ENCODE assay signal across 9 cellular contexts in the genomic region with DNA sequence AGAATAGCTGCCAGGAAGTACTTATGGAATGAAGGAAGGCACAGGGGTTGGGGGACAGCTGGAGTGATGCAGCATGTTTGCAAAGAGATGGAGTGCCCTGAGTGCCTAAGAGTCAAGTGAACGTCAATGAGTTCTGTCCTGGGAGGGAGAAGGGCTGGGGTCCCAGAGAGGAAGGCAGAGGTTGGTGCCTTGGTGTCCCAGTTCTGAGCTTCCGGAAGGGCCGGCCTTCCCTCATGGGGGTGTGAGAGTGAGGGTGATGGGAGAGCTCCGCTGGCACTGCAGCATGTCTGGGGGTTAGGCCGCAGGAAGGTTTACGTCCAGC. TPM values are rescaled to one million over a fixed set of nuclear protein-coding genes. Genes with fewer than 3 reads are reported as not detected.
DNase-seq lines count a peak whose midpoint lies in the region; ATAC-seq and TF ChIP-seq lines count a peak whose summit lies in the region.
"Had no signal": no experiment of that assay in that cellular context is flagged by ENCODE, and none has a peak within 500 bp of the region (broad histone marks: within the 10 kb centered on the region; RNA-seq: fewer than 3 reads in every experiment).

No MANE protein-coding gene starts in this region.

- peak overlapping the region in 9 of 12 donors; percentile 5 to 99 (median 93) for H3K27ac ChIP-seq in heart left ventricle
- peak overlapping the region; percentile 48 for H3K27ac ChIP-seq in lower lobe of right lung
- peak overlapping the region in 3 of 4 donors; percentile 58 to 85 (median 80) for H3K27ac ChIP-seq in upper lobe of left lung

- H3K27me3 Mint-ChIP-seq in activated T-helper 2 cell treated with anti-CD3 and anti-CD28 coated beads, Interferon-gamma antibody, Interleukin-2, Interleukin-4, amounts not matched to agents 10 μg/mL and 5 μg/mL and 100 μg/mL, durations not matched to agents 14 hours and 24 hours and 36 hours (ENCODE audit: low read depth), result peaks cover 28% of the 10 kb centered on the region
- H3K27me3 Mint-ChIP-seq in nephron progenitor cell (ENCODE audit: low read depth, poor library complexity), result peaks cover 56% of the 10 kb centered on the region

- peak overlapping the region; percentile 90 for H3K4me3 Mint-ChIP-seq in activated T-helper 2 cell treated with anti-CD3 and anti-CD28 coated beads, Interferon-gamma antibody, Interleukin-2, Interleukin-4, amounts not matched to agents 10 μg/mL and 5 μg/mL and 100 μg/mL, durations not matched to agents 14 hours and 24 hours and 36 hours (ENCODE audit: low read depth)
- no peak overlapping the region for H3K4me3 Mint-ChIP-seq in nephron progenitor cell

- H3K27me3 ChIP-seq in heart left ventricle (peaks cover 0 to 24% (median 0%) of the 10 kb centered on the region in 9 donors), lower lobe of right lung (ENCODE audit: low read depth) (peaks cover 19% of the 10 kb centered on the region), upper lobe of left lung (peaks cover 0 to 16% (median 2%) of the 10 kb centered on the region in 4 donors)

- no peaks in the 10 kb centered on the region for H3K36me3 ChIP-seq in heart left ventricle
- no peaks in the 10 kb centered on the region for H3K36me3 ChIP-seq in lower lobe of right lung
- no peaks in the 10 kb centered on the region for H3K36me3 ChIP-seq in upper lobe of left lung

- WGBS in heart left ventricle, 4 donors, result 17 to 23% (median 20%) methylated on average over 6 of the region's 6 CpGs
- WGBS in upper lobe of left lung, 2 donors, result 19 to 25% methylated on average over 6 of the region's 6 CpGs

- ATAC-seq in heart left ventricle, result no peak
- ATAC-seq in lower lobe of right lung, result no peak
- no peak for ATAC-seq in upper lobe of left lung (ENCODE audit: low FRiP score in 2 of 2)

- H3K9me3 ChIP-seq in heart left ventricle, result no peaks in the 10 kb centered on the region
- H3K9me3 ChIP-seq in lower lobe of right lung, result no peaks in the 10 kb centered on the region
- H3K9me3 ChIP-seq in upper lobe of left lung, result no peaks in the 10 kb centered on the region

- intact Hi-C loops in heart left ventricle (cut with DNase I) (loop anchor here in 7 of 10 donors (1.0 to 10.0 kb wide), 4 partner anchors 19 to 277 kb away; no protein-coding TSS in a partner anchor), cardiac septum (cut with DNase I) (loop anchor here (5.0 kb wide), 1 partner anchor 77 kb away; no protein-coding TSS in a partner anchor), lower lobe of right lung (cut with DNase I) (no loop called here)
- intact Hi-C loops in activated T-helper 2 cell treated with anti-CD3 and anti-CD28 coated beads, Interferon-gamma antibody, Interleukin-2, Interleukin-4, amounts not matched to agents 10 μg/mL and 5 μg/mL and 100 μg/mL, durations not matched to agents 14 hours and 24 hours and 36 hours (cut with micrococcal nuclease), result no loop called here

- peaks cover 24 to 78% (median 64%) of the 10 kb centered on the region in 12 donors for H3K4me1 ChIP-seq in heart left ventricle
- H3K4me1 ChIP-seq in lower lobe of right lung, result peaks cover 75% of the 10 kb centered on the region
- peaks cover 68 to 77% (median 71%) of the 10 kb centered on the region in 4 donors for H3K4me1 ChIP-seq in upper lobe of left lung

- no peak for TF ChIP-seq CTCF in heart left ventricle (IDR thresholded peaks at IDR 0.05)
- no peak for TF ChIP-seq CTCF in lower lobe of right lung (IDR thresholded peaks at IDR 0.05)
- TF ChIP-seq CTCF in upper lobe of left lung (IDR thresholded peaks at IDR 0.05), result no peak
- TF ChIP-seq CTCF in nephron progenitor cell (IDR thresholded peaks at IDR 0.05), result no peak

- no peak for DNase-seq in heart left ventricle
- DNase-seq in cardiac septum (ENCODE audit: low spot score), result no peak
- DNase-seq in activated T-helper 2 cell treated with anti-CD3 and anti-CD28 coated beads, Interferon-gamma antibody, Interleukin-2, Interleukin-4, amounts not matched to agents 10 μg/mL and 5 μg/mL and 100 μg/mL, durations not matched to agents 14 hours and 24 hours and 36 hours (ENCODE audit: low spot score), result no peak
- DNase-seq in lower lobe of right lung, result no peak
- no peak for DNase-seq in upper lobe of left lung
- no peak for DNase-seq in activated gamma-delta T cell (lab: John Stamatoyannopoulos, UW)
- no peak for DNase-seq in activated effector memory CD4-positive, alpha-beta T cell treated with anti-CD3 and anti-CD28 coated beads, Interleukin-2, amount 50 U/mL, for 16 hours
- no peak for DNase-seq in nephron progenitor cell

- peaks cover 41% of the 10 kb centered on the region for H3K4me1 Mint-ChIP-seq in activated T-helper 2 cell treated with anti-CD3 and anti-CD28 coated beads, Interferon-gamma antibody, Interleukin-2, Interleukin-4, amounts not matched to agents 10 μg/mL and 5 μg/mL and 100 μg/mL, durations not matched to agents 14 hours and 24 hours and 36 hours (ENCODE audit: low read depth)
- peaks cover 66% of the 10 kb centered on the region for H3K4me1 Mint-ChIP-seq in nephron progenitor cell

- TF ChIP-seq POLR2A in heart left ventricle (IDR thresholded peaks at IDR 0.05) (no peak), upper lobe of left lung (IDR thresholded peaks at IDR 0.05) (no peak)

- H3K9me3 Mint-ChIP-seq in activated T-helper 2 cell treated with anti-CD3 and anti-CD28 coated beads, Interferon-gamma antibody, Interleukin-2, Interleukin-4, amounts not matched to agents 10 μg/mL and 5 μg/mL and 100 μg/mL, durations not matched to agents 14 hours and 24 hours and 36 hours, result no peaks in the 10 kb centered on the region
- no peaks in the 10 kb centered on the region for H3K9me3 Mint-ChIP-seq in nephron progenitor cell

- peak overlapping the region; percentile 67 for H3K27ac Mint-ChIP-seq in activated T-helper 2 cell treated with anti-CD3 and anti-CD28 coated beads, Interferon-gamma antibody, Interleukin-2, Interleukin-4, amounts not matched to agents 10 μg/mL and 5 μg/mL and 100 μg/mL, durations not matched to agents 14 hours and 24 hours and 36 hours
- no peak overlapping the region for H3K27ac Mint-ChIP-seq in nephron progenitor cell

- peak overlapping the region in 5 of 12 donors; percentile 5 to 46 (median 42) for H3K4me3 ChIP-seq in heart left ventricle
- H3K4me3 ChIP-seq in lower lobe of right lung, result peak overlapping the region; percentile 23
- H3K4me3 ChIP-seq in upper lobe of left lung, result peak overlapping the region in 1 of 4 donors; percentile 17

- H3K36me3 Mint-ChIP-seq in activated T-helper 2 cell treated with anti-CD3 and anti-CD28 coated beads, Interferon-gamma antibody, Interleukin-2, Interleukin-4, amounts not matched to agents 10 μg/mL and 5 μg/mL and 100 μg/mL, durations not matched to agents 14 hours and 24 hours and 36 hours (ENCODE audit: low read depth), result no peaks in the 10 kb centered on the region
- no peaks in the 10 kb centered on the region for H3K36me3 Mint-ChIP-seq in nephron progenitor cell (ENCODE audit: low read depth)

- TF ChIP-seq EP300 in upper lobe of left lung (IDR thresholded peaks at IDR 0.05), result no peak

RNA-seq across cellular contexts. Expression of a gene that starts 17.6 kb away (rescaled TPM):
- total RNA-seq in heart left ventricle (100 to 1,000 TPM in 7 of 9 donors, 10 to 100 TPM in 2; 75.3 to 499 (median 158) TPM), cardiac septum (699 TPM), lower lobe of right lung (39.8 TPM), upper lobe of left lung (10 to 100 TPM; 25.9 to 93.5 (median 34.3) TPM)
- 100 to 1,000 TPM in 1 of 2 donors, 10 to 100 TPM in 1; 59.7 to 160 TPM for polyA plus RNA-seq in heart left ventricle
- not detected in 2 replicates for total RNA-seq in activated T-helper 2 cell treated with anti-CD3 and anti-CD28 coated beads, Interferon-gamma antibody, Interleukin-2, Interleukin-4, amounts not matched to agents 10 μg/mL and 5 μg/mL and 100 μg/mL, durations not matched to agents 14 hours and 24 hours and 36 hours

RNA-seq across cellular contexts. Expression of a gene that starts 17.7 kb away (rescaled TPM):
- total RNA-seq in heart left ventricle, result under 1 TPM in 4 of 9 donors, not detected in 5; 0.09 to 0.27 (median 0.15) TPM
- polyA plus RNA-seq in heart left ventricle, result under 1 TPM; 0.10 to 0.15 TPM
- 0.16 TPM for total RNA-seq in cardiac septum
- total RNA-seq in activated T-helper 2 cell treated with anti-CD3 and anti-CD28 coated beads, Interferon-gamma antibody, Interleukin-2, Interleukin-4, amounts not matched to agents 10 μg/mL and 5 μg/mL and 100 μg/mL, durations not matched to agents 14 hours and 24 hours and 36 hours, result not detected in 2 replicates
- total RNA-seq in lower lobe of right lung, result not detected
- under 1 TPM in 2 of 6 donors, not detected in 4; 0.11 to 0.13 TPM for total RNA-seq in upper lobe of left lung

RNA-seq across cellular contexts. Expression of a gene that starts 40.4 kb away (rescaled TPM):
- total RNA-seq in heart left ventricle (1 to 10 TPM in 4 of 9 donors, under 1 TPM in 5; 0.52 to 2.4 (median 0.95) TPM), cardiac septum (0.43 TPM), lower lobe of right lung (0.21 TPM), upper lobe of left lung (1 to 10 TPM in 1 of 6 donors, under 1 TPM in 2, not detected in 3; 0.14 to 5.0 (median 0.37) TPM)
- polyA plus RNA-seq in heart left ventricle, result 1 to 10 TPM; 1.2 to 3.0 TPM
- total RNA-seq in activated T-helper 2 cell treated with anti-CD3 and anti-CD28 coated beads, Interferon-gamma antibody, Interleukin-2, Interleukin-4, amounts not matched to agents 10 μg/mL and 5 μg/mL and 100 μg/mL, durations not matched to agents 14 hours and 24 hours and 36 hours, result not detected in 2 replicates
- total RNA-seq: RPMI7951 had no signal

RNA-seq across cellular contexts. Expression of a gene that starts 45.8 kb away (rescaled TPM):
- total RNA-seq in heart left ventricle (10 to 100 TPM in 1 of 9 donors, 1 to 10 TPM in 4, under 1 TPM in 1, not detected in 3; 0.80 to 11.4 (median 1.7) TPM), cardiac septum (3.7 TPM), lower lobe of right lung (2.1 TPM), upper lobe of left lung (1 to 10 TPM in 4 of 6 donors, under 1 TPM in 1, not detected in 1; 0.76 to 8.1 (median 3.9) TPM)
- polyA plus RNA-seq in heart left ventricle, result 1 to 10 TPM in 1 of 2 donors, under 1 TPM in 1; 0.46 to 1.5 TPM
- total RNA-seq in activated T-helper 2 cell treated with anti-CD3 and anti-CD28 coated beads, Interferon-gamma antibody, Interleukin-2, Interleukin-4, amounts not matched to agents 10 μg/mL and 5 μg/mL and 100 μg/mL, durations not matched to agents 14 hours and 24 hours and 36 hours, result 1.0 and 1.1 TPM in 2 replicates

RNA-seq across cellular contexts. Expression of a gene that starts 58.4 kb away (rescaled TPM):
- 10 to 100 TPM in 8 of 9 donors, 1 to 10 TPM in 1; 8.8 to 30.1 (median 12.6) TPM for total RNA-seq in heart left ventricle
- polyA plus RNA-seq in heart left ventricle, result 10 to 100 TPM; 21.6 to 67.5 TPM
- total RNA-seq in cardiac septum, result 15.5 TPM
- 73.7 and 80.4 TPM in 2 replicates for total RNA-seq in activated T-helper 2 cell treated with anti-CD3 and anti-CD28 coated beads, Interferon-gamma antibody, Interleukin-2, Interleukin-4, amounts not matched to agents 10 μg/mL and 5 μg/mL and 100 μg/mL, durations not matched to agents 14 hours and 24 hours and 36 hours
- 17.9 TPM for total RNA-seq in lower lobe of right lung
- total RNA-seq in upper lobe of left lung, result 10 to 100 TPM in 5 of 6 donors, 1 to 10 TPM in 1; 5.7 to 26.2 (median 19.4) TPM

Comparison
In these comparisons a context has a peak if more than half of its experiments do, and no peak if none do; other contexts are left out.
1. RNA of a gene that starts 17.6 kb away (total RNA-seq): 699 TPM in cardiac septum (single experiment), 75.3 to 499 TPM in heart left ventricle, 39.8 TPM in lower lobe of right lung (single experiment) and 25.9 to 93.5 TPM in upper lobe of left lung; not detected in activated T-helper 2 cell treated with anti-CD3 and anti-CD28 coated beads, Interferon-gamma antibody, Interleukin-2, Interleukin-4, amounts not matched to agents 10 μg/mL and 5 μg/mL and 100 μg/mL, durations not matched to agents 14 hours and 24 hours and 36 hours; every median in the first group is over 10 times any median in the second.
2. intact Hi-C loops: an anchor here in heart left ventricle (1.0 to 10.0 kb wide) and cardiac septum (5.0 kb wide); none called in activated T-helper 2 cell treated with anti-CD3 and anti-CD28 coated beads, Interferon-gamma antibody, Interleukin-2, Interleukin-4, amounts not matched to agents 10 μg/mL and 5 μg/mL and 100 μg/mL, durations not matched to agents 14 hours and 24 hours and 36 hours and lower lobe of right lung.
3. Peak in every context shown above with its lines, with median percentiles within 50 percentile points of each other: H3K27ac ChIP-seq.